In the genomic region with DNA sequence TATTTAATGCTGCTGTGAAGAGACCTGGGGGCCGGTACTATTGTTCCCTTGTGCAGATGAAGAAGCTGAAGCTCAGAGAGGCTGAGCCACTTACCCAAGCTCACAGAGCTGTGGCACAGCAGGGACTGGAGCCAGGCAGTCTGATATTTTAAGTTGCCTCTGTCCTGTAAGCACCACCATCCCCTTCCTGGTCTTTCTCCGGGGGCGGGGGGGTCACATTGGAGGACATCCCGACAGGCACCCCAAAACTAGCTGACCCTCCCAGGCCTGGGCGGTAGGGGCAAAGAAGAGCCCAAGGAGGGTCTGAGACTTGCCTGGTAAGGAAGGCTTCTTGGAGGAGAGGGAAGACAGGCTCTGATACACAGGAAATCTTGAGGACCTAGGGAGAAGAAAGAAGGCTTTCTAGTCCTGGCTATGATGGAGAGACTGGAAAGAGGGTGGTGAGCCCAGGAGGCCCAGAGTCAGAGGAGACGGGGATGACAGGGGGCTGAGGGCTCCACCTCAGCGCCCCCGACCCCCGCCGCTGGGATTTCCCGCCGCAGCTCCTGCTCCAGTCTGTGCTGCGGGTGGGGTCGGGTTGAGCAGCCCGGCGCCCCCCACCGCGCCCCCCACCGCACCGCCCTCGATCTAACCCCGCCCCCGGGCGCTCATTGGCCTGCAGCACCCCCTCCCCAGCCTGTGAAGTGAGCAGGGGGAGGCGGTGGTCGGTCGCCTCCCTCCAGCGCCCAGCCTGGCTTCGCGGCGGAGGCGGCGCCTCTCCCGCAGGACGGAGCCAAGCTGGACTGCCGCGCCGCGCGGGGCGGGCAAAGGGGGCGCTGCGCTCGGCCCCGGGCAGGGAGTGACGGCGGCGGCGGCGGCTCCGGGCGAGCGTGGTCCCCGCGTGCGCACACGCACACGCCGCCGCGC, we compare ENCODE assay signal across 10 cellular contexts. TPM values are rescaled to one million over a fixed set of nuclear protein-coding genes. Genes with fewer than 3 reads are reported as not detected.
A peak's percentile ranks its signal among the peaks of the same experiment; 100 is the strongest.
DNase-seq lines count a peak whose midpoint lies in the region; ATAC-seq and TF ChIP-seq lines count a peak whose summit lies in the region.
"Had no signal": no experiment of that assay in that cellular context is flagged by ENCODE, and none has a peak within 500 bp of the region (broad histone marks: within the 10 kb centered on the region; RNA-seq: fewer than 3 reads in every experiment).

Gene ADCYAP1R1 (plus strand): TSS at position 711 of the 906 bp plus-strand sequence. CDS start 10,957 bp downstream, outside the sequence.

- H3F3A ChIP-seq in PC-9 (ENCODE audit: insufficient read depth, low read depth), result no peaks in the 10 kb centered on the region

- no peaks in the 10 kb centered on the region for H3K4me1 Mint-ChIP-seq in activated T-cell treated with anti-CD3 and anti-CD28 coated beads, Interleukin-2, amount 50 U/mL, for 72 hours (ENCODE audit: low read depth)

- H4K20me1 ChIP-seq in PC-9 (ENCODE audit: insufficient read depth), result no peaks in the 10 kb centered on the region

- no peak within 1 kb of the TSS for H3K27ac Mint-ChIP-seq in activated T-cell treated with anti-CD3 and anti-CD28 coated beads, Interleukin-2, amount 50 U/mL, for 72 hours

- H3K4me3 Mint-ChIP-seq in activated T-cell treated with anti-CD3 and anti-CD28 coated beads, Interleukin-2, amount 50 U/mL, for 72 hours, result peak within 1 kb of the TSS; percentile 28 to 60

- no peak within 1 kb of the TSS for H2AFZ ChIP-seq in PC-9

- BruUV-seq in PC-9 (replicated peaks; lab: Mats Ljungman, UMichigan), result no TSS peak

- H3K27me3 ChIP-seq in dorsolateral prefrontal cortex (peaks cover 0 to 49% (median 14%) of the 10 kb centered on the region in 45 donors), vagina (no peaks in the 10 kb centered on the region), PC-9 (ENCODE audit: insufficient read depth, low read depth) (peaks cover 81% of the 10 kb centered on the region)

- H3K4me1 ChIP-seq in vagina, result peaks cover 7% of the 10 kb centered on the region
- no peaks in the 10 kb centered on the region for H3K4me1 ChIP-seq in PC-9 (replicated peaks; ENCODE audit: insufficient read depth)

- no peaks in the 10 kb centered on the region for H3K9me2 ChIP-seq in PC-9 (ENCODE audit: insufficient read depth)

- DNase-seq in activated T-cell treated with anti-CD3 and anti-CD28 coated beads, Interleukin-2, amount 50 U/mL, for 72 hours, result no peak
- DNase-seq in activated T-cell treated with anti-CD3 and anti-CD28 coated beads, Interleukin-2, amount 50 U/mL, for 48 hours, result no peak
- DNase-seq in dorsolateral prefrontal cortex (peak in 7 of 10 donors; percentile 49 to 77 (median 68)), middle frontal gyrus (ENCODE audit: extremely low spot score, low spot score) (peak; percentile 39), vagina (ENCODE audit: extremely low spot score in 2 of 2) (no peak), PC-9 (no peak)
- DNase-seq: stimulated activated CD8-positive, alpha-beta memory T cell treated with anti-CD3 and anti-CD28 coated beads, Interleukin-4, amount 100 ng/mL, for 48 hours had no signal

- no peaks in the 10 kb centered on the region for H3K79me2 ChIP-seq in PC-9 (ENCODE audit: low read depth)

- H3K27me3 Mint-ChIP-seq in activated T-cell treated with anti-CD3 and anti-CD28 coated beads, Interleukin-2, amount 50 U/mL, for 72 hours (ENCODE audit: low read depth), result peaks cover 40% of the 10 kb centered on the region

- no peaks in the 10 kb centered on the region for H3K36me3 Mint-ChIP-seq in activated T-cell treated with anti-CD3 and anti-CD28 coated beads, Interleukin-2, amount 50 U/mL, for 72 hours (ENCODE audit: insufficient read depth in 2 of 2)

- TF ChIP-seq POLR2A in vagina (IDR thresholded peaks at IDR 0.05), result peak in 1 of 2 donors; percentile 60

- intact Hi-C loops in dorsolateral prefrontal cortex (cut with DNase I) (loop anchor here in 1 of 2 donors (10.0 kb wide), 1 partner anchor 67 kb away; no protein-coding TSS in a partner anchor), vagina (cut with DNase I) (no loop called here), PC-9 (cut with micrococcal nuclease; ENCODE audit: unreplicated experiment) (no loop called here)

- H3K9me3 ChIP-seq in vagina (no peaks in the 10 kb centered on the region), PC-9 (ENCODE audit: insufficient read depth, low read depth) (no peaks in the 10 kb centered on the region)

- no peak for ATAC-seq in activated T-cell treated with anti-CD3 and anti-CD28 coated beads, Interleukin-2, amount 50 U/mL, for 72 hours (replicated peaks in 1 of 2)
- ATAC-seq in GM19467 (IDR thresholded peaks at IDR 0.05; ENCODE audit: unreplicated experiment), result no peak
- ATAC-seq in GM19397 (IDR thresholded peaks at IDR 0.05; ENCODE audit: unreplicated experiment), result no peak

- no peaks in the 10 kb centered on the region for H3K36me3 ChIP-seq in vagina
- no peaks in the 10 kb centered on the region for H3K36me3 ChIP-seq in PC-9 (ENCODE audit: low read depth)

- H3K4me3 ChIP-seq in dorsolateral prefrontal cortex, result peak within 1 kb of the TSS; percentile 19 to 80 (median 69)
- peak within 1 kb of the TSS; percentile 55 to 57 for H3K4me3 ChIP-seq in vagina
- no peak within 1 kb of the TSS for H3K4me3 ChIP-seq in PC-9

- no peaks in the 10 kb centered on the region for H3K9me3 Mint-ChIP-seq in activated T-cell treated with anti-CD3 and anti-CD28 coated beads, Interleukin-2, amount 50 U/mL, for 72 hours

- TF ChIP-seq CTCF in dorsolateral prefrontal cortex (IDR thresholded peaks at IDR 0.05 in 54 of 56, conservative IDR thresholded peaks at IDR 0.05 in 2 of 56; ENCODE audit: low read depth in 1 of 56, partially characterized antibody in 56 of 56) (peak in 3 of 56 donors; percentile 16 to 50 (median 18)), vagina (IDR thresholded peaks at IDR 0.05) (no peak), PC-9 (conservative IDR thresholded peaks at IDR 0.05) (no peak)

- H3K27ac ChIP-seq in dorsolateral prefrontal cortex (peak within 1 kb of the TSS in 50 of 59 donors; percentile 26 to 84 (median 71)), vagina (peak within 1 kb of the TSS; percentile 68), PC-9 (no peak within 1 kb of the TSS)

- POLR2A ChIA-PET in PC-9 (lab: Charles Lee; ENCODE audit: unreplicated experiment), result no interaction called here

- no peak within 1 kb of the TSS for H3K4me2 ChIP-seq in PC-9

- CTCF ChIA-PET in PC-9 (lab: Charles Lee), result no interaction called here

RNA-seq across cellular contexts. Expression of gene ADCYAP1R1, which starts in this region (rescaled TPM):
- under 1 TPM in 1 of 2 donors, not detected in 1; 0.12 TPM for total RNA-seq in activated T-cell treated with anti-CD3 and anti-CD28 coated beads, Interleukin-2, amount 50 U/mL, for 72 hours
- total RNA-seq in dorsolateral prefrontal cortex, result 100 to 1,000 TPM in 46 of 120 experiments, 10 to 100 TPM in 74; 47.8 to 194 (median 95.1) TPM
- total RNA-seq in vagina, result 12.0 TPM
- total RNA-seq in PC-9 (2021), result not detected in 2 replicates
- total RNA-seq: T-helper 1 cell treated with Interleukin-12 subunit alpha and Interleukin-12 subunit beta and Interleukin-4 antibody, amounts not matched to agents 30 ng/mL and 1 ng/mL, for 36 hours had no signal

Comparison
In these comparisons a context has a peak if more than half of its experiments do, and no peak if none do; other contexts are left out.
1. RNA of gene ADCYAP1R1 (total RNA-seq): 47.8 to 194 TPM in dorsolateral prefrontal cortex and 12.0 TPM in vagina (single experiment); 0.12 TPM in activated T-cell treated with anti-CD3 and anti-CD28 coated beads, Interleukin-2, amount 50 U/mL, for 72 hours and not detected in PC-9; every median in the first group is over 10 times any median in the second.
2. DNase-seq: peak in dorsolateral prefrontal cortex (7 of 10) and middle frontal gyrus (single experiment); none in activated T-cell treated with anti-CD3 and anti-CD28 coated beads, Interleukin-2, amount 50 U/mL, for 72 hours (0 of 2), activated T-cell treated with anti-CD3 and anti-CD28 coated beads, Interleukin-2, amount 50 U/mL, for 48 hours (0 of 2), vagina (0 of 2) and PC-9 (0 of 2).